Comparison of ENCODE assay signal across 14 cellular contexts in genomic region chr17:48060249-48060648, GRCh38. TPM values are rescaled to one million over a fixed set of nuclear protein-coding genes. Genes with fewer than 3 reads are reported as not detected.
DNase-seq lines count a peak whose midpoint lies in the region; ATAC-seq, FAIRE-seq and TF ChIP-seq lines count a peak whose summit lies in the region.
"Had no signal": no experiment of that assay in that cellular context is flagged by ENCODE, and none has a peak within 500 bp of the region (broad histone marks: within the 10 kb centered on the region; RNA-seq: fewer than 3 reads in every experiment).

No MANE protein-coding gene starts in this region.

- TF ChIP-seq POLR2A in K562 (conservative IDR thresholded peaks at IDR 0.05), result no peak

- intact Hi-C loops in A673 (cut with micrococcal nuclease; ENCODE audit: unreplicated experiment) (no loop called here), K562 (cut with micrococcal nuclease) (no loop called here), pancreas (cut with DNase I) (no loop called here)

- TSS peak; percentile 37 for BruUV-seq in A673 (replicated peaks; lab: Mats Ljungman, UMichigan)
- BruUV-seq in K562 (replicated peaks; lab: Mats Ljungman, UMichigan), result no TSS peak

- H3K9ac ChIP-seq in GM23248, result 0 out of 2 replicates have a peak overlapping the region, but pooled peaks have one; percentile 3
- 0 out of 4 replicates have a peak overlapping the region, but pooled peaks of 1 of the 2 experiments have one; percentile 6 for H3K9ac ChIP-seq in K562 (ENCODE audit: insufficient read depth in 1 of 2, low read depth in 2 of 2, low read length in 2 of 2)
- no peak overlapping the region for H3K9ac ChIP-seq in neural progenitor cell
- no peak overlapping the region for H3K9ac ChIP-seq in SK-N-SH

- in situ Hi-C loops in GM23248 (cut with MboI) (no loop called here), K562 (cut with MboI) (no loop called here)

- peaks cover 6% of the 10 kb centered on the region for H3K27me3 Mint-ChIP-seq in neural progenitor cell (ENCODE audit: insufficient read depth, low read depth)
- H3K27me3 Mint-ChIP-seq: naive B cell had no signal

- H3K27ac ChIP-seq in A673 (ENCODE audit: low read depth, low read length, poor library complexity, severe bottlenecking) (no peak overlapping the region), GM23248 (peak overlapping the region; percentile 28; the same call in 1 of the 2 replicates), K562 (ENCODE audit: extremely low read depth, low read depth, low read length) (no peak overlapping the region), osteoblast (ENCODE audit: low read depth, low read length) (peak overlapping the region; percentile 46), neural progenitor cell (no peak overlapping the region), pancreas (no peak overlapping the region), SK-N-SH (ENCODE audit: low read depth in 2 of 2, low read length in 1 of 2) (no peak overlapping the region)

- peaks cover 11% of the 10 kb centered on the region for H3K4me1 Mint-ChIP-seq in neural progenitor cell

- TF ChIP-seq EP300 in K562 (IDR thresholded peaks at IDR 0.05; ENCODE audit: low read length), result no peak
- TF ChIP-seq EP300 in SK-N-SH (IDR thresholded peaks at IDR 0.05; ENCODE audit: borderline replicate concordance in 1 of 2, low read depth in 1 of 2, low read length in 1 of 2), result no peak

- H3K4me3 ChIP-seq in A673 (ENCODE audit: low read depth, low read length, poor library complexity, severe bottlenecking) (no peak overlapping the region), GM23248 (no peak overlapping the region), K562 (no peak overlapping the region), osteoblast (ENCODE audit: insufficient read depth, low read length) (no peak overlapping the region), neural progenitor cell (no peak overlapping the region), pancreas (no peak overlapping the region), SK-N-SH (ENCODE audit: low read depth in 2 of 2, low read length in 1 of 2) (no peak overlapping the region)
- H3K4me3 ChIP-seq: tibial nerve had no signal

- H3F3A ChIP-seq in GM23248 (ENCODE audit: insufficient read depth) (peaks cover 28% of the 10 kb centered on the region), neural progenitor cell (ENCODE audit: low read depth) (peaks cover 29% of the 10 kb centered on the region), SK-N-SH (replicated peaks; ENCODE audit: insufficient read depth) (peaks cover 32% of the 10 kb centered on the region)

- H3K36me3 ChIP-seq in A673 (ENCODE audit: insufficient read depth, low read length, poor library complexity, severe bottlenecking) (peaks cover 88% of the 10 kb centered on the region), GM23248 (ENCODE audit: low read depth) (peaks cover 29% of the 10 kb centered on the region), K562 (ENCODE audit: control insufficient read depth, insufficient read depth, low read length) (peaks cover 90% of the 10 kb centered on the region), osteoblast (ENCODE audit: insufficient read depth, low read length) (peaks cover 75% of the 10 kb centered on the region), neural progenitor cell (no peaks in the 10 kb centered on the region), pancreas (peaks cover 0 to 44% (median 33%) of the 10 kb centered on the region in 3 donors), SK-N-SH (replicated peaks in 1 of 2; ENCODE audit: control insufficient read depth in 1 of 2, insufficient read depth in 2 of 2, low read length in 1 of 2) (peaks cover 59 to 88% of the 10 kb centered on the region in 2 experiments)

- H3K27me3 ChIP-seq in A673 (replicated peaks; ENCODE audit: insufficient read depth, low read depth, low read length, poor library complexity), result no peaks in the 10 kb centered on the region
- H3K27me3 ChIP-seq in GM23248 (replicated peaks; ENCODE audit: insufficient read depth), result no peaks in the 10 kb centered on the region
- H3K27me3 ChIP-seq in K562 (ENCODE audit: control insufficient read depth in 2 of 2, insufficient read depth in 2 of 2, low read length in 2 of 2), result no peaks in the 10 kb centered on the region
- no peaks in the 10 kb centered on the region for H3K27me3 ChIP-seq in osteoblast (ENCODE audit: insufficient read depth, low read length)
- H3K27me3 ChIP-seq in neural progenitor cell, result no peaks in the 10 kb centered on the region
- H3K27me3 ChIP-seq in pancreas, result no peaks in the 10 kb centered on the region
- no peaks in the 10 kb centered on the region for H3K27me3 ChIP-seq in SK-N-SH (ENCODE audit: insufficient read depth)
- H3K27me3 ChIP-seq: tibial nerve had no signal

- H3K27ac Mint-ChIP-seq in neural progenitor cell, result no peak overlapping the region
- H3K27ac Mint-ChIP-seq: activated T-helper 2 cell treated with anti-CD3 and anti-CD28 coated beads, Interferon-gamma antibody, Interleukin-2, Interleukin-4, amounts not matched to agents 10 μg/mL and 5 μg/mL and 100 μg/mL, durations not matched to agents 14 hours and 24 hours and 36 hours had no signal

- TF ChIP-seq CTCF in A673 (conservative IDR thresholded peaks at IDR 0.05; ENCODE audit: low read depth, low read length) (no peak), K562 (IDR thresholded peaks at IDR 0.05 in 2 of 3, conservative IDR thresholded peaks at IDR 0.05 in 1 of 3; ENCODE audit: insufficient read depth in 2 of 3, low read depth in 1 of 3, low read length in 3 of 3) (no peak), osteoblast (IDR thresholded peaks at IDR 0.05; ENCODE audit: extremely low read depth, low read depth, low read length) (no peak), neural progenitor cell (IDR thresholded peaks at IDR 0.05) (no peak), pancreas (IDR thresholded peaks at IDR 0.05) (no peak), SK-N-SH (IDR thresholded peaks at IDR 0.05) (no peak)

- H3K9me1 ChIP-seq in K562 (ENCODE audit: control insufficient read depth, insufficient read depth, low read length), result peaks cover 6% of the 10 kb centered on the region

- H3K36me3 Mint-ChIP-seq in neural progenitor cell, result peaks cover 53% of the 10 kb centered on the region

- DNase-seq in A673 (ENCODE audit: low spot score) (no peak), GM23248 (no peak), K562 (ENCODE audit: extremely low read depth in 1 of 4, low spot score in 3 of 4) (peak in 1 of 4 experiments; percentile 17), osteoblast (ENCODE audit: insufficient read length, low spot score, missing footprints) (no peak), neural progenitor cell (ENCODE audit: low spot score) (no peak), pancreas (no peak), SK-N-SH (no peak), HEK293T (ENCODE audit: extremely low spot score) (no peak)
- DNase-seq: AML-193, left ventricle myocardium superior, naive B cell, retina had no signal

- WGBS in GM23248 (ENCODE audit: low coverage in 1 of 2, low lambda C conversion rate in 2 of 2, missing lambda C conversion rate in 2 of 2), 2 experiments, result 62 to 67% methylated on average over 7 of the region's 7 CpGs
- WGBS in K562 (ENCODE audit: insufficient coverage, low coverage, missing lambda C conversion rate), result 82% methylated on average over 6 of the region's 7 CpGs
- WGBS in pancreas, 2 donors, result 77 to 80% methylated on average over 7 of the region's 7 CpGs
- 94% methylated on average over 7 of the region's 7 CpGs for WGBS in SK-N-SH (ENCODE audit: low lambda C conversion rate)

- ATAC-seq in K562 (no peak), pancreas (no peak)
- ATAC-seq: left ventricle myocardium superior had no signal

- H3K9me2 ChIP-seq in GM23248 (ENCODE audit: insufficient read depth), result no peaks in the 10 kb centered on the region
- no peaks in the 10 kb centered on the region for H3K9me2 ChIP-seq in SK-N-SH

- H3K4me2 ChIP-seq in GM23248 (ENCODE audit: unreplicated experiment) (no peak overlapping the region), K562 (ENCODE audit: insufficient read depth, low read length) (no peak overlapping the region), osteoblast (ENCODE audit: insufficient read depth, low read length) (no peak overlapping the region), neural progenitor cell (no peak overlapping the region), SK-N-SH (no peak overlapping the region)

- H2AFZ ChIP-seq in GM23248, result no peak overlapping the region
- H2AFZ ChIP-seq in K562 (ENCODE audit: low read depth, low read length), result no peak overlapping the region
- H2AFZ ChIP-seq in osteoblast (ENCODE audit: low read length), result no peak overlapping the region
- no peak overlapping the region for H2AFZ ChIP-seq in neural progenitor cell (replicated peaks)
- no peak overlapping the region for H2AFZ ChIP-seq in SK-N-SH (ENCODE audit: low read depth)

- no peak for FAIRE-seq in K562 (lab: Jason Lieb, UNC)
- FAIRE-seq in pancreas (lab: Jason Lieb, UNC), result no peak

- H3K79me2 ChIP-seq in GM23248 (ENCODE audit: insufficient read depth) (peaks cover 46% of the 10 kb centered on the region), K562 (ENCODE audit: control insufficient read depth, insufficient read depth, low read length) (peaks cover 16% of the 10 kb centered on the region), osteoblast (ENCODE audit: insufficient read depth, low read length) (peaks cover 67% of the 10 kb centered on the region), neural progenitor cell (ENCODE audit: low read depth) (peaks cover 23% of the 10 kb centered on the region), SK-N-SH (ENCODE audit: insufficient read depth) (peaks cover 41% of the 10 kb centered on the region; the same call in 1 of the 2 replicates)

- no peaks in the 10 kb centered on the region for H3K9me3 Mint-ChIP-seq in neural progenitor cell
- H3K9me3 Mint-ChIP-seq: activated T-helper 2 cell treated with anti-CD3 and anti-CD28 coated beads, Interferon-gamma antibody, Interleukin-2, Interleukin-4, amounts not matched to agents 10 μg/mL and 5 μg/mL and 100 μg/mL, durations not matched to agents 14 hours and 24 hours and 36 hours; naive B cell had no signal

- H4K20me1 ChIP-seq in GM23248 (ENCODE audit: insufficient read depth) (no peaks in the 10 kb centered on the region), K562 (replicated peaks; ENCODE audit: control insufficient read depth, insufficient read depth, low read length) (peaks cover 3% of the 10 kb centered on the region; the same call in 1 of the 2 replicates), osteoblast (ENCODE audit: insufficient read depth, low read length) (peaks cover 11% of the 10 kb centered on the region), neural progenitor cell (ENCODE audit: low read depth) (peaks cover 66% of the 10 kb centered on the region), SK-N-SH (ENCODE audit: insufficient read depth) (peaks cover 25% of the 10 kb centered on the region)

- no peaks in the 10 kb centered on the region for H3K9me3 ChIP-seq in A673 (ENCODE audit: low read depth, low read length, poor library complexity, severe bottlenecking)
- H3K9me3 ChIP-seq in GM23248 (ENCODE audit: low read depth), result no peaks in the 10 kb centered on the region
- no peaks in the 10 kb centered on the region for H3K9me3 ChIP-seq in K562 (replicated peaks; ENCODE audit: control insufficient read depth, insufficient read depth, low read depth, low read length)
- H3K9me3 ChIP-seq in osteoblast (ENCODE audit: low read depth, low read length), result no peaks in the 10 kb centered on the region
- no peaks in the 10 kb centered on the region for H3K9me3 ChIP-seq in neural progenitor cell (ENCODE audit: low read depth)
- no peaks in the 10 kb centered on the region for H3K9me3 ChIP-seq in pancreas
- H3K9me3 ChIP-seq in SK-N-SH, result no peaks in the 10 kb centered on the region
- H3K9me3 ChIP-seq: tibial nerve had no signal

- CTCF ChIA-PET in A673 (lab: Charles Lee), result interaction anchor here (0.6 kb wide), 1 partner anchor 589 kb away, joined by 3 read pairs; no protein-coding TSS in a partner anchor
- CTCF ChIA-PET in K562 (lab: Yijun Ruan, JAX; ENCODE audit: low intra/inter-chr PET ratio), result no interaction called here
- CTCF ChIA-PET in SK-N-SH (lab: Yijun Ruan, JAX), result interaction anchor here (0.9 to 44.3 kb wide), 5 partner anchors 12 to 38 kb away, joined by 3 to 1200 read pairs (median 7); partner anchors contain the start of genes COPZ2 and NFE2L1
- CTCF ChIA-PET in HEK293T (lab: Yijun Ruan, JAX), result no interaction called here

- peaks cover 14% of the 10 kb centered on the region for H3K4me1 ChIP-seq in A673 (ENCODE audit: insufficient read depth, low read length, poor library complexity, severe bottlenecking)
- H3K4me1 ChIP-seq in GM23248 (ENCODE audit: insufficient read depth), result peaks cover 15% of the 10 kb centered on the region
- peaks cover 13 to 21% of the 10 kb centered on the region in 2 experiments; a peak in 4 of 5 replicates for H3K4me1 ChIP-seq in K562 (replicated peaks in 1 of 2; ENCODE audit: control insufficient read depth in 2 of 2, insufficient read depth in 2 of 2, low read length in 2 of 2)
- H3K4me1 ChIP-seq in osteoblast (ENCODE audit: insufficient read depth, low read length), result peaks cover 19% of the 10 kb centered on the region
- peaks cover 8% of the 10 kb centered on the region for H3K4me1 ChIP-seq in neural progenitor cell
- H3K4me1 ChIP-seq in pancreas, result no peaks in the 10 kb centered on the region
- H3K4me1 ChIP-seq in SK-N-SH (ENCODE audit: control insufficient read depth in 1 of 2, insufficient read depth in 2 of 2, low read depth in 1 of 2, low read length in 1 of 2), result peaks cover 4 to 14% of the 10 kb centered on the region in 2 experiments; a peak in 3 of 4 replicates

- TF ChIP-seq RAD21 in K562 (CRISPR knock-in tag; conservative IDR thresholded peaks at IDR 0.05 in 1 of 2, IDR thresholded peaks at IDR 0.05 in 1 of 2) (no peak), SK-N-SH (IDR thresholded peaks at IDR 0.05; ENCODE audit: low read length) (no peak)

- no peak overlapping the region for H3K4me3 Mint-ChIP-seq in neural progenitor cell
- H3K4me3 Mint-ChIP-seq: naive B cell had no signal

- POLR2A ChIA-PET in A673 (lab: Charles Lee; ENCODE audit: low non-redundant PET) (no interaction called here), K562 (lab: Yijun Ruan, JAX) (interaction anchor here (0.7 to 6.5 kb wide), 3 partner anchors 9 to 14 kb away, joined by 3 to 74 read pairs (median 5); partner anchors contain the start of gene NFE2L1), SK-N-SH (lab: Yijun Ruan, JAX) (interaction anchor here (2.5 kb wide), 1 partner anchor 8 kb away, joined by 7 read pairs; no protein-coding TSS in a partner anchor), HEK293T (lab: Yijun Ruan, JAX) (interaction anchor here (7.0 kb wide), 1 partner anchor 12 kb away, joined by 64 read pairs; the partner anchor contains the start of gene NFE2L1)

RNA-seq across cellular contexts. Expression of gene NFE2L1, which starts 12.1 kb away (rescaled TPM):
- total RNA-seq in A673 (2021) (149 and 168 TPM in 2 replicates), K562 (2014; rRNA removed) (18.6 and 22.0 TPM in 2 replicates), K562 (2014; rRNA removed; fragmentation: Illumina TruSeq; extraction: Trizol) (38.7 and 57.0 TPM in 2 replicates), K562 (2015; rRNA removed; fragmentation: Illumina TruSeq; extraction: Trizol) (39.7 and 40.5 TPM in 2 replicates), K562 (2021) (61.4 and 67.7 TPM in 2 replicates), osteoblast (144 and 165 TPM in 2 replicates), neural progenitor cell (ENCODE audit: low replicate concordance) (73.4 and 104 TPM in 2 replicates), pancreas (10 to 100 TPM; 27.4 to 74.0 (median 44.5) TPM)
- total RNA-seq in GM23248 (2014; rRNA removed; shearing (Covaris generic)), result 65.6 and 66.4 TPM in 2 replicates
- polyA plus RNA-seq in GM23248 (2016; fragmentation: Nextera tagmentation; extraction: Ambion mirVana) (28.0 and 31.4 TPM in 2 replicates), K562 (2011; rRNA removed) (57.2 and 59.8 TPM in 2 replicates), K562 (2014; fragmentation: Illumina TruSeq; extraction: Trizol) (68.1 and 68.6 TPM in 2 replicates), K562 (2014; fragmentation: Nextera tagmentation; extraction: Ambion mirVana) (1 to 10 TPM; 2.0 to 2.8 TPM), K562 (2014; rRNA removed) (40.7 and 41.4 TPM in 2 replicates), pancreas (10 to 100 TPM; 40.9 to 47.2 TPM), SK-N-SH (2012; rRNA removed) (159 and 174 TPM in 2 replicates)
- 97.0 and 141 TPM in 2 replicates for total RNA-seq in K562 (2011; cell fraction: chromatin; rRNA removed; ENCODE audit: low replicate concordance)
- 104 and 118 TPM in 2 replicates for total RNA-seq in K562 (2011; cell fraction: nucleolus; rRNA removed)
- 88.2 and 97.7 TPM in 2 replicates for total RNA-seq in K562 (2011; cell fraction: nucleoplasm; rRNA removed)
- polyA plus RNA-seq in K562 (2011; cell fraction: cytosol; rRNA removed), result 41.0 and 52.4 TPM in 2 replicates
- polyA plus RNA-seq in K562 (2011; cell fraction: nucleus; rRNA removed), result 34.1 and 41.0 TPM in 2 replicates
- 109 and 147 TPM in 2 replicates for polyA plus RNA-seq in K562 (2012)
- 79.5 and 101 TPM in 2 replicates for polyA minus RNA-seq in K562 (2011; rRNA and poly(A)+ RNA removed)
- 31.0 and 35.6 TPM in 2 replicates for polyA minus RNA-seq in K562 (2011; cell fraction: cytosol; rRNA and poly(A)+ RNA removed)
- 12.5 and 16.4 TPM in 2 replicates for polyA minus RNA-seq in K562 (2011; cell fraction: nucleus; rRNA and poly(A)+ RNA removed)
- polyA plus RNA-seq in SK-N-SH (2012; cell fraction: cytosol; rRNA removed), result 128 and 192 TPM in 2 replicates
- 135 and 166 TPM in 2 replicates for polyA plus RNA-seq in SK-N-SH (2012; cell fraction: nucleus; rRNA removed)

RNA-seq across cellular contexts. Expression of gene COPZ2, which starts 22.7 kb away (rescaled TPM):
- total RNA-seq in A673 (2021) (2.3 TPM in 1 of 2 replicates, not detected in the other), K562 (2014; rRNA removed) (not detected in 2 replicates), K562 (2014; rRNA removed; fragmentation: Illumina TruSeq; extraction: Trizol) (not detected in 2 replicates), K562 (2015; rRNA removed; fragmentation: Illumina TruSeq; extraction: Trizol) (not detected in 2 replicates), K562 (2021) (0.49 TPM in 1 of 2 replicates, not detected in the other), osteoblast (117 and 121 TPM in 2 replicates), neural progenitor cell (ENCODE audit: low replicate concordance) (0.30 and 0.74 TPM in 2 replicates), pancreas (10 to 100 TPM in 2 of 6 donors, 1 to 10 TPM in 4; 6.3 to 10.8 (median 8.6) TPM)
- 148 and 179 TPM in 2 replicates for total RNA-seq in GM23248 (2014; rRNA removed; shearing (Covaris generic))
- polyA plus RNA-seq in GM23248 (2016; fragmentation: Nextera tagmentation; extraction: Ambion mirVana) (399 and 401 TPM in 2 replicates), K562 (2011; rRNA removed) (0.14 and 0.22 TPM in 2 replicates), K562 (2014; fragmentation: Illumina TruSeq; extraction: Trizol) (0.21 TPM in 1 of 2 replicates, not detected in the other), K562 (2014; fragmentation: Nextera tagmentation; extraction: Ambion mirVana) (not detected), K562 (2014; rRNA removed) (not detected in 2 replicates), pancreas (1 to 10 TPM; 9.7 to 9.8 TPM), SK-N-SH (2012; rRNA removed) (31.2 and 36.9 TPM in 2 replicates)
- 0.46 TPM in 1 of 2 replicates, not detected in the other for total RNA-seq in K562 (2011; cell fraction: chromatin; rRNA removed; ENCODE audit: low replicate concordance)
- total RNA-seq in K562 (2011; cell fraction: nucleolus; rRNA removed), result 0.66 TPM in 1 of 2 replicates, not detected in the other
- 0.73 and 0.92 TPM in 2 replicates for total RNA-seq in K562 (2011; cell fraction: nucleoplasm; rRNA removed)
- polyA plus RNA-seq in K562 (2011; cell fraction: cytosol; rRNA removed), result 0.13 TPM in 1 of 2 replicates, not detected in the other
- 0.52 and 1.4 TPM in 2 replicates for polyA plus RNA-seq in K562 (2011; cell fraction: nucleus; rRNA removed)
- 0.78 TPM in 1 of 2 replicates, not detected in the other for polyA plus RNA-seq in K562 (2012)
- not detected in 2 replicates for polyA minus RNA-seq in K562 (2011; rRNA and poly(A)+ RNA removed)
- not detected in 2 replicates for polyA minus RNA-seq in K562 (2011; cell fraction: cytosol; rRNA and poly(A)+ RNA removed)
- polyA minus RNA-seq in K562 (2011; cell fraction: nucleus; rRNA and poly(A)+ RNA removed), result not detected in 2 replicates
- 35.6 and 43.6 TPM in 2 replicates for polyA plus RNA-seq in SK-N-SH (2012; cell fraction: cytosol; rRNA removed)
- polyA plus RNA-seq in SK-N-SH (2012; cell fraction: nucleus; rRNA removed), result 29.6 and 30.5 TPM in 2 replicates

RNA-seq across cellular contexts. Expression of gene CBX1, which starts 41.0 kb away (rescaled TPM):
- 121 and 139 TPM in 2 replicates for total RNA-seq in A673 (2021)
- 53.6 and 67.7 TPM in 2 replicates for total RNA-seq in GM23248 (2014; rRNA removed; shearing (Covaris generic))
- polyA plus RNA-seq in GM23248 (2016; fragmentation: Nextera tagmentation; extraction: Ambion mirVana), result 36.8 and 40.0 TPM in 2 replicates
- 5.2 and 13.9 TPM in 2 replicates for total RNA-seq in K562 (2011; cell fraction: chromatin; rRNA removed; ENCODE audit: low replicate concordance)
- total RNA-seq in K562 (2011; cell fraction: nucleolus; rRNA removed), result 3.7 and 5.7 TPM in 2 replicates
- 11.4 and 14.1 TPM in 2 replicates for total RNA-seq in K562 (2011; cell fraction: nucleoplasm; rRNA removed)
- 44.0 and 48.2 TPM in 2 replicates for total RNA-seq in K562 (2014; rRNA removed)
- 64.4 and 75.3 TPM in 2 replicates for total RNA-seq in K562 (2014; rRNA removed; fragmentation: Illumina TruSeq; extraction: Trizol)
- total RNA-seq in K562 (2015; rRNA removed; fragmentation: Illumina TruSeq; extraction: Trizol), result 70.4 and 76.2 TPM in 2 replicates
- total RNA-seq in K562 (2021), result 44.6 and 52.7 TPM in 2 replicates
- polyA plus RNA-seq in K562 (2011; rRNA removed), result 31.9 and 45.0 TPM in 2 replicates
- 10.1 and 18.3 TPM in 2 replicates for polyA plus RNA-seq in K562 (2011; cell fraction: cytosol; rRNA removed)
- polyA plus RNA-seq in K562 (2011; cell fraction: nucleus; rRNA removed), result 7.4 and 12.0 TPM in 2 replicates
- 50.1 and 87.7 TPM in 2 replicates for polyA plus RNA-seq in K562 (2012)
- 73.0 and 95.7 TPM in 2 replicates for polyA plus RNA-seq in K562 (2014; fragmentation: Illumina TruSeq; extraction: Trizol)
- polyA plus RNA-seq in K562 (2014; fragmentation: Nextera tagmentation; extraction: Ambion mirVana), result 10 to 100 TPM; 10.6 to 13.5 TPM
- polyA plus RNA-seq in K562 (2014; rRNA removed), result 48.7 and 53.3 TPM in 2 replicates
- polyA minus RNA-seq in K562 (2011; rRNA and poly(A)+ RNA removed), result 27.9 and 31.5 TPM in 2 replicates
- polyA minus RNA-seq in K562 (2011; cell fraction: cytosol; rRNA and poly(A)+ RNA removed), result 15.0 and 16.3 TPM in 2 replicates
- 2.3 and 7.2 TPM in 2 replicates for polyA minus RNA-seq in K562 (2011; cell fraction: nucleus; rRNA and poly(A)+ RNA removed)
- 29.5 and 30.0 TPM in 2 replicates for total RNA-seq in osteoblast
- 206 and 208 TPM in 2 replicates for total RNA-seq in neural progenitor cell (ENCODE audit: low replicate concordance)
- total RNA-seq in pancreas, result 10 to 100 TPM in 4 of 6 donors, 1 to 10 TPM in 2; 7.9 to 24.1 (median 12.0) TPM
- 10 to 100 TPM; 10.0 to 20.9 TPM for polyA plus RNA-seq in pancreas
- polyA plus RNA-seq in SK-N-SH (2012; rRNA removed), result 102 and 112 TPM in 2 replicates
- 157 and 183 TPM in 2 replicates for polyA plus RNA-seq in SK-N-SH (2012; cell fraction: cytosol; rRNA removed)
- polyA plus RNA-seq in SK-N-SH (2012; cell fraction: nucleus; rRNA removed), result 27.3 and 37.1 TPM in 2 replicates

RNA-seq across cellular contexts. Expression of gene SNX11, which starts 47.3 kb away (rescaled TPM):
- total RNA-seq in A673 (2021) (25.1 and 27.6 TPM in 2 replicates), K562 (2014; rRNA removed) (13.1 and 15.8 TPM in 2 replicates), K562 (2014; rRNA removed; fragmentation: Illumina TruSeq; extraction: Trizol) (16.6 and 16.8 TPM in 2 replicates), K562 (2015; rRNA removed; fragmentation: Illumina TruSeq; extraction: Trizol) (12.3 and 12.4 TPM in 2 replicates), K562 (2021) (18.0 and 18.4 TPM in 2 replicates), osteoblast (13.6 and 20.6 TPM in 2 replicates), neural progenitor cell (ENCODE audit: low replicate concordance) (23.4 and 26.2 TPM in 2 replicates), pancreas (10 to 100 TPM in 1 of 6 donors, 1 to 10 TPM in 5; 5.4 to 13.6 (median 8.5) TPM)
- total RNA-seq in GM23248 (2014; rRNA removed; shearing (Covaris generic)), result 10.5 and 14.7 TPM in 2 replicates
- polyA plus RNA-seq in GM23248 (2016; fragmentation: Nextera tagmentation; extraction: Ambion mirVana) (17.5 and 18.0 TPM in 2 replicates), K562 (2011; rRNA removed) (22.1 and 23.3 TPM in 2 replicates), K562 (2014; fragmentation: Illumina TruSeq; extraction: Trizol) (14.9 and 16.5 TPM in 2 replicates), K562 (2014; fragmentation: Nextera tagmentation; extraction: Ambion mirVana) (10 to 100 TPM; 20.8 to 24.0 TPM), K562 (2014; rRNA removed) (15.4 and 19.2 TPM in 2 replicates), pancreas (1 to 10 TPM; 6.5 to 7.7 TPM), SK-N-SH (2012; rRNA removed) (19.0 and 31.6 TPM in 2 replicates)
- 48.4 and 61.2 TPM in 2 replicates for total RNA-seq in K562 (2011; cell fraction: chromatin; rRNA removed; ENCODE audit: low replicate concordance)
- total RNA-seq in K562 (2011; cell fraction: nucleolus; rRNA removed), result 27.6 and 39.2 TPM in 2 replicates
- 37.8 and 55.3 TPM in 2 replicates for total RNA-seq in K562 (2011; cell fraction: nucleoplasm; rRNA removed)
- 16.6 and 20.8 TPM in 2 replicates for polyA plus RNA-seq in K562 (2011; cell fraction: cytosol; rRNA removed)
- 24.5 and 25.0 TPM in 2 replicates for polyA plus RNA-seq in K562 (2011; cell fraction: nucleus; rRNA removed)
- 15.0 and 16.6 TPM in 2 replicates for polyA plus RNA-seq in K562 (2012)
- 16.3 and 19.5 TPM in 2 replicates for polyA minus RNA-seq in K562 (2011; rRNA and poly(A)+ RNA removed)
- polyA minus RNA-seq in K562 (2011; cell fraction: cytosol; rRNA and poly(A)+ RNA removed), result 8.2 and 9.5 TPM in 2 replicates
- 6.7 and 8.6 TPM in 2 replicates for polyA minus RNA-seq in K562 (2011; cell fraction: nucleus; rRNA and poly(A)+ RNA removed)
- 15.3 and 22.1 TPM in 2 replicates for polyA plus RNA-seq in SK-N-SH (2012; cell fraction: cytosol; rRNA removed)
- 23.4 and 29.4 TPM in 2 replicates for polyA plus RNA-seq in SK-N-SH (2012; cell fraction: nucleus; rRNA removed)

Comparison
In these comparisons a context has a peak if more than half of its experiments do, and no peak if none do; other contexts are left out.
1. H3K27ac ChIP-seq: peak in GM23248 (single experiment) and osteoblast (single experiment); none in A673 (single experiment), K562 (single experiment), neural progenitor cell (single experiment), pancreas (0 of 4) and SK-N-SH (0 of 2).
2. RNA of gene COPZ2, which starts 22.7 kb away (total RNA-seq): 148 to 179 TPM in GM23248 and 117 to 121 TPM in osteoblast; 6.3 to 10.8 TPM in pancreas, 0.30 to 0.74 TPM in neural progenitor cell, 0.46 to 0.92 TPM in K562 and 2.3 TPM in A673; every median in the first group is over 10 times any median in the second.
3. CTCF ChIA-PET loops: an anchor here in A673 (0.6 kb wide) and SK-N-SH (0.9 to 44.3 kb wide); none called in K562 and HEK293T.